10 cellular contexts compared by ENCODE assay signal in genomic region chr10:79424221-79425073, GRCh38. TPM values are rescaled to one million over a fixed set of nuclear protein-coding genes. Genes with fewer than 3 reads are reported as not detected.
DNase-seq lines count a peak whose midpoint lies in the region; ATAC-seq and TF ChIP-seq lines count a peak whose summit lies in the region.
"Had no signal": no experiment of that assay in that cellular context is flagged by ENCODE, and none has a peak within 500 bp of the region (broad histone marks: within the 10 kb centered on the region; RNA-seq: fewer than 3 reads in every experiment).

No MANE protein-coding gene starts in this region.

- H3K4me1 ChIP-seq in urinary bladder (ENCODE audit: insufficient read depth): no peaks in the 10 kb centered on the region

- peak; percentile 24 for DNase-seq in NCI-H345 (lab: John Stamatoyannopoulos, UW)
- no peak for DNase-seq in NCI-H345 treated with DMSO at 0.1 percent for 48 hours (lab: John Stamatoyannopoulos, UW; ENCODE audit: unreplicated experiment)
- peak; percentile 55 for DNase-seq in fibroblast of mammary gland (ENCODE audit: low read depth)
- DNase-seq in nephron progenitor cell: no peak
- no peak for DNase-seq in SIG-M5 treated with dmso at 0.1 percent for 504 hours (lab: John Stamatoyannopoulos, UW; ENCODE audit: unreplicated experiment)
- no peak for DNase-seq in activated CD8-positive, alpha-beta memory T cell treated with anti-CD3 and anti-CD28 coated beads, Interleukin-2, amount 50 U/mL, for 4 hours
- DNase-seq: activated gamma-delta T cell treated with Interleukin-2 at 50 U/mL for 16 hours, AML-193 had no signal

- H3K27ac Mint-ChIP-seq in nephron progenitor cell: peak overlapping the region; percentile 31

- no peaks in the 10 kb centered on the region for H3K36me3 ChIP-seq in urinary bladder (ENCODE audit: insufficient read depth)

- peaks cover 46% of the 10 kb centered on the region for H3K4me1 Mint-ChIP-seq in nephron progenitor cell

- H3K27me3 Mint-ChIP-seq in nephron progenitor cell (ENCODE audit: low read depth, poor library complexity): no peaks in the 10 kb centered on the region

- 39% methylated on average over 11 of the region's 11 CpGs for WGBS in urinary bladder

- H3K9me3 Mint-ChIP-seq in nephron progenitor cell: peaks cover 3% of the 10 kb centered on the region

- peak overlapping the region; percentile 30 for H3K27ac ChIP-seq in urinary bladder (ENCODE audit: low read depth)

- peaks cover 44% of the 10 kb centered on the region for H3K36me3 Mint-ChIP-seq in nephron progenitor cell (ENCODE audit: low read depth)

- H3K4me3 ChIP-seq in fibroblast of mammary gland (ENCODE audit: control insufficient read depth, low read depth, low read length): no peak overlapping the region
- H3K4me3 ChIP-seq in urinary bladder (ENCODE audit: low read depth, low read length): no peak overlapping the region

- H3K4me3 Mint-ChIP-seq in nephron progenitor cell: no peak overlapping the region

- no peak for ATAC-seq in GM18858 (IDR thresholded peaks at IDR 0.05; ENCODE audit: unreplicated experiment)

- TF ChIP-seq CTCF in fibroblast of mammary gland (conservative IDR thresholded peaks at IDR 0.05; ENCODE audit: control insufficient read depth, insufficient read depth, low read depth, low read length): no peak
- TF ChIP-seq CTCF in nephron progenitor cell (IDR thresholded peaks at IDR 0.05): no peak

RNA-seq across cellular contexts. Expression of gene ZCCHC24, which starts 21.0 kb away (rescaled TPM):
- 43.5 TPM for total RNA-seq in urinary bladder
- 98.2 TPM for polyA plus RNA-seq in urinary bladder

Comparison
In these comparisons a context has a peak if more than half of its experiments do, and no peak if none do; other contexts are left out.
1. DNase-seq: peak in NCI-H345 (single experiment) and fibroblast of mammary gland (single experiment); none in NCI-H345 treated with DMSO at 0.1 percent for 48 hours (single experiment), nephron progenitor cell (single experiment), SIG-M5 treated with dmso at 0.1 percent for 504 hours (single experiment) and activated CD8-positive, alpha-beta memory T cell treated with anti-CD3 and anti-CD28 coated beads, Interleukin-2, amount 50 U/mL, for 4 hours (single experiment).